Comparison of ENCODE assay signal across 8 cellular contexts in the genomic region with DNA sequence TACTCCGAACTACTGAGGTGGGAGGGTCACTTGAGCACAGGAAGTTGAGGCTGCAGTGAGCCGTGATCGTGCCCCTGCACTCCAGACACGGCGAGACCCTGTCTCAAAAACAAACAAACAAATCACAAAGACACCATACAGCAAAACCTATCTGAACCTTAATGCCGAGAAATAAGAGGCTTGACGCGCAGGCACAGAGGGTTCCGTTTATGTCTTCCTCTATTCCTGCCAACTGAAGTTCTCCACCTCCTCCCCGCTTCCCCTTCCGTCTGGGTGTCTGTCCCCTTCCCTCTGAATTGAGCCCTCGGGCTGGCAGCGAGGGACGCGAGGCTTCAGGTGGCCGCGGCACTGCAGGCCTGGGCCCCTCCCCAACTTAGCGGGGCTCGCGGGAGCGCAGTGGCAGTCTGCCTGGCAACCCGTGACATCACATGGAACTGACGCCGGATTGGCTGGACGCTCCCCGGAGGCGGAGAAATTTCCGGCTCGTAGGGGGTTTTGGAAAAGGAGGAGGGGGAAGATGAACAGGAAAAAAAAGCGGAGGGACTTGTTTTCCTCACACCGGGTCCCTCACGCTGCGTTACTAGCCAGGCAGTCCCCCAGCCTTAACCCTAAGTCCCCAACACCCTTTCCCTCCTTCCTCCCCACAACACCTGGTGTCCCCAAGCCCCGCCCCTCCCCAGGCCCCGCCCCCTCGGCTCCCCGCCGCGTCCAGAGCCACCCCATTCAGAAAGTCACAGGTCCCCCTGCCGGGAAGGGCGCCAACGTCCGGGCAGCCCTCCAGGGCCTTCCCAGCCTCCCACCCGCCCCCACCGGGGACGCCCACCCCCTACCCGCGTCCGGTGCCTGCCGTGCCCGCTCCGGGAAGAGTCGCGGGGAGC. TPM values are rescaled to one million over a fixed set of nuclear protein-coding genes. Genes with fewer than 3 reads are reported as not detected.
A peak's percentile ranks its signal among the peaks of the same experiment; 100 is the strongest.
DNase-seq lines count a peak whose midpoint lies in the region; ATAC-seq and TF ChIP-seq lines count a peak whose summit lies in the region.

No MANE protein-coding gene starts in this region.

- H3K4me3 ChIP-seq in left lung, result peak overlapping the region; percentile 55 to 66

- peaks cover 10% of the 10 kb centered on the region for H3K4me1 Mint-ChIP-seq in activated CD4-positive, alpha-beta T cell treated with anti-CD3 and anti-CD28 coated beads, Interleukin-2, amount 10 ng/mL, durations not matched to agents 24 days and 14 days
- H3K4me1 Mint-ChIP-seq in dendritic cell treated with granulocyte-macrophage colony-stimulating factor and Interleukin-4, amounts not matched to agents 40 ng/mL and 50 ng/mL, for 4 days (ENCODE audit: low read depth), result peaks cover 59% of the 10 kb centered on the region

- no peaks in the 10 kb centered on the region for H3K36me3 ChIP-seq in left lung

- H3K4me3 Mint-ChIP-seq in activated CD4-positive, alpha-beta T cell treated with anti-CD3 and anti-CD28 coated beads, Interleukin-2, amount 10 ng/mL, durations not matched to agents 24 days and 14 days, result peak overlapping the region; percentile 83
- peak overlapping the region; percentile 80 for H3K4me3 Mint-ChIP-seq in dendritic cell treated with granulocyte-macrophage colony-stimulating factor and Interleukin-4, amounts not matched to agents 40 ng/mL and 50 ng/mL, for 4 days

- intact Hi-C loops in activated CD4-positive, alpha-beta T cell treated with anti-CD3 and anti-CD28 coated beads, Interleukin-2, amount 10 ng/mL, durations not matched to agents 24 days and 14 days (cut with micrococcal nuclease), result loop anchor here (2.0 to 10.0 kb wide), 3 partner anchors 17 to 83 kb away; a partner anchor contains a TSS
- intact Hi-C loops in dendritic cell treated with granulocyte-macrophage colony-stimulating factor and Interleukin-4, amounts not matched to agents 40 ng/mL and 50 ng/mL, for 4 days (cut with micrococcal nuclease), result loop anchor here (1.0 kb wide), 2 partner anchors 16 to 47 kb away; a partner anchor contains a TSS
- intact Hi-C loops in left lung (cut with DNase I), result no loop called here

- H3K27me3 ChIP-seq in left lung, result peaks cover 0 to 42% of the 10 kb centered on the region in 2 donors

- peak overlapping the region; percentile 90 for H3K27ac Mint-ChIP-seq in activated CD4-positive, alpha-beta T cell treated with anti-CD3 and anti-CD28 coated beads, Interleukin-2, amount 10 ng/mL, durations not matched to agents 24 days and 14 days
- peak overlapping the region; percentile 99 for H3K27ac Mint-ChIP-seq in dendritic cell treated with granulocyte-macrophage colony-stimulating factor and Interleukin-4, amounts not matched to agents 40 ng/mL and 50 ng/mL, for 4 days

- no peaks in the 10 kb centered on the region for H3K36me3 Mint-ChIP-seq in activated CD4-positive, alpha-beta T cell treated with anti-CD3 and anti-CD28 coated beads, Interleukin-2, amount 10 ng/mL, durations not matched to agents 24 days and 14 days (ENCODE audit: low read depth)
- peaks cover 6% of the 10 kb centered on the region for H3K36me3 Mint-ChIP-seq in dendritic cell treated with granulocyte-macrophage colony-stimulating factor and Interleukin-4, amounts not matched to agents 40 ng/mL and 50 ng/mL, for 4 days (ENCODE audit: low read depth)

- peaks cover 5 to 21% of the 10 kb centered on the region in 2 donors for H3K4me1 ChIP-seq in left lung

- H3K27me3 Mint-ChIP-seq in activated CD4-positive, alpha-beta T cell treated with anti-CD3 and anti-CD28 coated beads, Interleukin-2, amount 10 ng/mL, durations not matched to agents 24 days and 14 days, result peaks cover 15% of the 10 kb centered on the region
- H3K27me3 Mint-ChIP-seq in dendritic cell treated with granulocyte-macrophage colony-stimulating factor and Interleukin-4, amounts not matched to agents 40 ng/mL and 50 ng/mL, for 4 days, result peaks cover 29% of the 10 kb centered on the region

- DNase-seq in AG08396 (ENCODE audit: low spot score) (peak; percentile 95), NCI-H460 (ENCODE audit: extremely low read depth, low read depth) (peak; percentile 57), left lung (peak; percentile 89 to 93)
- peak; percentile 98 for DNase-seq in activated CD4-positive, alpha-beta T cell treated with anti-CD3 and anti-CD28 coated beads, Interleukin-2, amount 10 ng/mL, durations not matched to agents 24 days and 14 days
- peak; percentile 84 for DNase-seq in stimulated activated CD4-positive, alpha-beta T cell treated with anti-CD3 and anti-CD28 coated beads, Interleukin-1b, Interleukin-23, amount 100 ng/mL, for 48 hours

- no peaks in the 10 kb centered on the region for H3K9me3 ChIP-seq in left lung

- ATAC-seq in GM19025 (IDR thresholded peaks at IDR 0.05; ENCODE audit: low read depth, unreplicated experiment) (peak; percentile 74), HG03342 (IDR thresholded peaks at IDR 0.05; ENCODE audit: unreplicated experiment) (peak; percentile 68), left lung (peak; percentile 91)

- H3K9me3 Mint-ChIP-seq in activated CD4-positive, alpha-beta T cell treated with anti-CD3 and anti-CD28 coated beads, Interleukin-2, amount 10 ng/mL, durations not matched to agents 24 days and 14 days, result no peaks in the 10 kb centered on the region
- H3K9me3 Mint-ChIP-seq in dendritic cell treated with granulocyte-macrophage colony-stimulating factor and Interleukin-4, amounts not matched to agents 40 ng/mL and 50 ng/mL, for 4 days, result no peaks in the 10 kb centered on the region

- no peak for TF ChIP-seq CTCF in left lung (IDR thresholded peaks at IDR 0.05)

- peak overlapping the region; percentile 40 to 65 for H3K27ac ChIP-seq in left lung

RNA-seq across cellular contexts. Expression of a gene that starts 1.1 kb away (rescaled TPM):
- not detected in 2 replicates for total RNA-seq in NCI-H460 (2014; rRNA removed; shearing (Covaris generic))
- not detected in 2 replicates for polyA plus RNA-seq in NCI-H460 (2014; cell fraction: nucleus; rRNA removed)
- total RNA-seq in activated CD4-positive, alpha-beta T cell treated with anti-CD3 and anti-CD28 coated beads, Interleukin-2, amount 10 ng/mL, durations not matched to agents 24 days and 14 days, result 0.12 and 0.26 TPM in 2 replicates
- under 1 TPM in 1 of 2 donors, not detected in 1; 0.16 TPM for total RNA-seq in left lung

RNA-seq across cellular contexts. Expression of a gene that starts 12.8 kb away (rescaled TPM):
- total RNA-seq in NCI-H460 (2014; rRNA removed; shearing (Covaris generic)), result not detected in 2 replicates
- polyA plus RNA-seq in NCI-H460 (2014; cell fraction: nucleus; rRNA removed), result not detected in 2 replicates
- total RNA-seq in activated CD4-positive, alpha-beta T cell treated with anti-CD3 and anti-CD28 coated beads, Interleukin-2, amount 10 ng/mL, durations not matched to agents 24 days and 14 days, result 0.91 and 1.6 TPM in 2 replicates
- under 1 TPM; 0.32 to 0.34 TPM for total RNA-seq in left lung

RNA-seq across cellular contexts. Expression of a gene that starts 44.7 kb away (rescaled TPM):
- total RNA-seq in NCI-H460 (2014; rRNA removed; shearing (Covaris generic)), result 36.8 and 42.6 TPM in 2 replicates
- 95.3 and 100 TPM in 2 replicates for polyA plus RNA-seq in NCI-H460 (2014; cell fraction: nucleus; rRNA removed)
- total RNA-seq in activated CD4-positive, alpha-beta T cell treated with anti-CD3 and anti-CD28 coated beads, Interleukin-2, amount 10 ng/mL, durations not matched to agents 24 days and 14 days, result 79.2 and 81.6 TPM in 2 replicates
- 100 to 1,000 TPM; 126 to 157 TPM for total RNA-seq in left lung

RNA-seq across cellular contexts. Expression of a gene that starts 45.1 kb away (rescaled TPM):
- 0.26 and 0.92 TPM in 2 replicates for total RNA-seq in NCI-H460 (2014; rRNA removed; shearing (Covaris generic))
- 16.4 TPM in 1 of 2 replicates, not detected in the other for polyA plus RNA-seq in NCI-H460 (2014; cell fraction: nucleus; rRNA removed)
- total RNA-seq in activated CD4-positive, alpha-beta T cell treated with anti-CD3 and anti-CD28 coated beads, Interleukin-2, amount 10 ng/mL, durations not matched to agents 24 days and 14 days, result 0.21 and 0.68 TPM in 2 replicates
- total RNA-seq in left lung, result 1 to 10 TPM; 2.6 to 4.3 TPM

RNA-seq across cellular contexts. Expression of a gene that starts 47.4 kb away (rescaled TPM):
- 18.7 and 20.9 TPM in 2 replicates for total RNA-seq in NCI-H460 (2014; rRNA removed; shearing (Covaris generic))
- polyA plus RNA-seq in NCI-H460 (2014; cell fraction: nucleus; rRNA removed), result 160 and 183 TPM in 2 replicates
- 188 and 204 TPM in 2 replicates for total RNA-seq in activated CD4-positive, alpha-beta T cell treated with anti-CD3 and anti-CD28 coated beads, Interleukin-2, amount 10 ng/mL, durations not matched to agents 24 days and 14 days
- total RNA-seq in left lung, result 10 to 100 TPM; 38.3 to 58.3 TPM

Comparison
In these comparisons a context has a peak if more than half of its experiments do, and no peak if none do; other contexts are left out.
1. Peak in every context shown above with its lines: DNase-seq, ATAC-seq, H3K4me3 ChIP-seq and H3K27ac ChIP-seq.
2. intact Hi-C loops: an anchor here in activated CD4-positive, alpha-beta T cell treated with anti-CD3 and anti-CD28 coated beads, Interleukin-2, amount 10 ng/mL, durations not matched to agents 24 days and 14 days (2.0 to 10.0 kb wide) and dendritic cell treated with granulocyte-macrophage colony-stimulating factor and Interleukin-4, amounts not matched to agents 40 ng/mL and 50 ng/mL, for 4 days (1.0 kb wide); none called in left lung.